Comparison of ENCODE assay signal across 8 cellular contexts in the genomic region with DNA sequence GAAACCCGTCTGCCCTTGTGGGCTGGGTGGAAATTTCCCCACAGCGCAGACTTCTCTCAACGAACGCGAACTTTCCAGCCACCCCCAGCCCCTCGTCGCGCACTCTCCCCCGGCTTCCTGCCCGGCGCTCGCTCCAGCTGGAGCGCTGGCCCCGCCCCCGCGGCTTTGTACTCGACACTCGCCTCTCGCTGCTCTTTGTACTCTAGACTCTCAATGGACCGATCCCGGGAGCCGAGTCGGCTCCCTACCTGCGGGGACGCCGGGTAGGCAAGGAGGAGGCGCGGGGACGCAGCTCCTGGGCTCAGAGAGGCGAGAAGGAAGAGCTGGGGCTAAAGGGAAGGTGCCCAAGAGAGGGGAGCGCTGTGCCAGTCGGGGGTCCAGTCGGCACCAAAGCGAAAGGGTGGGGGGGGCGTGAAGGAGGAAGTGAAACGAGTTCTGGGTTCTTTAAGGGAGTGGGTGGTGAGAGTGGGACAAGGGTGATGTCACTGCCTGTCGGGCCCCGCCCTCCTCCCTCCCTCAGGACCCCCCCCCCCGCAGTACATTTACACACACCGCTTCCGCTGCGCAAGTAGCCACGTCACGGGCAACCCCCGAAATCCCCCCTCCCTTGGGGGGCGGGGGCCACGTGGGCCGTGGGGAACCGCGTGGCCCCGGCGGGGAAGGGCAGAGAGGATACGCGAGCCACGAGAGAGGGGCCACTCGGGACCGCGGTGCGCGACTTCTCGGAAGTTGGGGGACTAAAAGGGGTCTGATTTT. TPM values are rescaled to one million over a fixed set of nuclear protein-coding genes. Genes with fewer than 3 reads are reported as not detected.
DNase-seq lines count a peak whose midpoint lies in the region; ATAC-seq and TF ChIP-seq lines count a peak whose summit lies in the region.

No MANE protein-coding gene starts in this region.

- no peaks in the 10 kb centered on the region for H3K27me3 Mint-ChIP-seq in nephron (ENCODE audit: low read depth)

- H3K27me3 ChIP-seq in BLaER1 = no peaks in the 10 kb centered on the region

- H3K27ac ChIP-seq in BLaER1 (peak overlapping the region; percentile 94), KOPT-K1 (ENCODE audit: low read depth, low read length, poor library complexity, severe bottlenecking) (peak overlapping the region; percentile 64)

- H4K20me1 ChIP-seq in BLaER1 = peaks cover 87% of the 10 kb centered on the region

- H3K4me2 ChIP-seq in BLaER1 = peak overlapping the region; percentile 99

- peaks cover 38% of the 10 kb centered on the region for H3K4me1 ChIP-seq in BLaER1

- H3K9me3 ChIP-seq in BLaER1 = no peaks in the 10 kb centered on the region
- no peaks in the 10 kb centered on the region for H3K9me3 ChIP-seq in KOPT-K1 (ENCODE audit: insufficient read depth, low read length, poor library complexity, severe bottlenecking)

- H3K4me3 Mint-ChIP-seq in nephron = peak overlapping the region; percentile 96 to 98 (median 97)

- H3K27ac Mint-ChIP-seq in nephron = peak overlapping the region; percentile 91 to 98 (median 98)

- H3K9ac ChIP-seq in BLaER1 = peak overlapping the region; percentile 91

- H3K36me3 Mint-ChIP-seq in nephron (ENCODE audit: low read depth) = peaks cover 21% of the 10 kb centered on the region

- H3K4me3 ChIP-seq in BLaER1 = peak overlapping the region; percentile 78
- H3K4me3 ChIP-seq in fibroblast of the aortic adventitia (ENCODE audit: low read depth, low read length) = peak overlapping the region; percentile 85

- peaks cover 32% of the 10 kb centered on the region for H3K4me1 Mint-ChIP-seq in nephron

- DNase-seq in SHP77 (lab: John Stamatoyannopoulos, UW) (peak; percentile 86), fibroblast of the aortic adventitia (ENCODE audit: low read depth) (peak; percentile 82)
- DNase-seq in activated effector memory CD4-positive, alpha-beta T cell treated with anti-CD3 and anti-CD28 coated beads, Interleukin-2, amount 50 U/mL, for 16 hours = peak; percentile 97
- DNase-seq in stimulated activated naive CD4-positive, alpha-beta T cell (lab: John Stamatoyannopoulos, UW) = peak; percentile 91 to 94 (median 92)

- TF ChIP-seq CTCF in fibroblast of the aortic adventitia (IDR thresholded peaks at IDR 0.05; ENCODE audit: insufficient read depth, low read length) (no peak), nephron (IDR thresholded peaks at IDR 0.05; ENCODE audit: unreplicated experiment in 3 of 3) (no peak)

- ATAC-seq in GM19452 (IDR thresholded peaks at IDR 0.05; ENCODE audit: unreplicated experiment) = peak; percentile 13

- H3K9me3 Mint-ChIP-seq in nephron = no peaks in the 10 kb centered on the region

- H3K36me3 ChIP-seq in BLaER1 (peaks cover 48% of the 10 kb centered on the region), KOPT-K1 (ENCODE audit: insufficient read depth, low read length) (peaks cover 40% of the 10 kb centered on the region)

RNA-seq across cellular contexts. Expression of a gene that starts 9.7 kb away (rescaled TPM):
- 5.7 and 32.1 TPM in 2 replicates for total RNA-seq in fibroblast of the aortic adventitia (ENCODE audit: low replicate concordance)

RNA-seq across cellular contexts. Expression of a gene that starts 11.2 kb away (rescaled TPM):
- total RNA-seq in fibroblast of the aortic adventitia (ENCODE audit: low replicate concordance) = 0.18 TPM in 1 of 2 replicates, not detected in the other

RNA-seq across cellular contexts. Expression of a gene that starts 13.6 kb away (rescaled TPM):
- total RNA-seq in fibroblast of the aortic adventitia (ENCODE audit: low replicate concordance) = 39.1 and 41.1 TPM in 2 replicates

RNA-seq across cellular contexts. Expression of a gene that starts 14.1 kb away (rescaled TPM):
- 6.8 and 11.2 TPM in 2 replicates for total RNA-seq in fibroblast of the aortic adventitia (ENCODE audit: low replicate concordance)

RNA-seq across cellular contexts. Expression of a gene that starts 44.9 kb away (rescaled TPM):
- total RNA-seq in fibroblast of the aortic adventitia (ENCODE audit: low replicate concordance) = 81.5 and 143 TPM in 2 replicates

Comparison
In these comparisons a context has a peak if more than half of its experiments do, and no peak if none do; other contexts are left out.
1. Peak in every context shown above with its lines: DNase-seq, ATAC-seq, H3K4me3 ChIP-seq and H3K27ac ChIP-seq.